In the genomic region with DNA sequence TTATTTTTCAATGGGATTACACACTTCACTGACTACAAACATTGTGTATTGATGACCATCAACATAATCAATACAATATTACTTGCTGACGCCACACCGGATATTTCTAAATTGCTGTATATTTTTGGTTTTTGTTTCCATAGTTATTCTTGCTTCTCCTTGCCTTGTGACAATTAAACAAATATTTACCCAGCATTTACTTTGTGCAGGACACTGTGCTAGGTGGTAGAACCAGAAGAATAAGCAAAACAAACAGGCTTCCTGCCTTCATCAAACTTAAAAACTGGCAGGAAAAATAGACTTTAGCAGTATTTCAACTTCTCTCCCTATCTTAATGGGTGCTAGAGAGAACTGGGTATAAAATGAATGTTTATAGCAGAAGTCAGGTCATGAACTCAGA, we compare ENCODE assay signal across 20 cellular contexts.
"Had no signal": no experiment of that assay in that cellular context is flagged by ENCODE, and none has a peak within 500 bp of the region (broad histone marks: within the 10 kb centered on the region; RNA-seq: fewer than 3 reads in every experiment).

No MANE protein-coding gene starts in this region.

- H3K9me3 Mint-ChIP-seq: activated naive CD4-positive, alpha-beta T cell treated with anti-CD3 and anti-CD28 coated beads, Interleukin-2, amount 50 U/mL, for 24 hours; dendritic cell treated with granulocyte-macrophage colony-stimulating factor and Interleukin-4, amounts not matched to agents 40 ng/mL and 50 ng/mL, for 4 days; immature natural killer cell; memory B cell; nephron progenitor cell; WTC11 had no signal

- H3K27ac ChIP-seq: brain microvascular endothelial cell, foreskin keratinocyte, upper lobe of left lung had no signal

- H3K4me3 Mint-ChIP-seq: activated naive CD4-positive, alpha-beta T cell treated with anti-CD3 and anti-CD28 coated beads, Interleukin-2, amount 50 U/mL, for 24 hours; dendritic cell treated with granulocyte-macrophage colony-stimulating factor and Interleukin-4, amounts not matched to agents 40 ng/mL and 50 ng/mL, for 4 days; immature natural killer cell; memory B cell; nephron progenitor cell; WTC11 had no signal

- H3K36me3 ChIP-seq: brain microvascular endothelial cell, upper lobe of left lung had no signal

- ATAC-seq: foreskin keratinocyte, mucosa of descending colon, WTC11 had no signal

- H3K27ac Mint-ChIP-seq: activated naive CD4-positive, alpha-beta T cell treated with anti-CD3 and anti-CD28 coated beads, Interleukin-2, amount 50 U/mL, for 24 hours; dendritic cell treated with granulocyte-macrophage colony-stimulating factor and Interleukin-4, amounts not matched to agents 40 ng/mL and 50 ng/mL, for 4 days; immature natural killer cell; memory B cell; nephron progenitor cell; WTC11 had no signal

- H3K27me3 ChIP-seq: brain microvascular endothelial cell, foreskin keratinocyte, upper lobe of left lung had no signal

- DNase-seq: activated gamma-delta T cell treated with Interleukin-2 at 50 U/mL for 16 hours; activated T-cell treated with anti-CD3 and anti-CD28 coated beads, Interleukin-2, amount 50 U/mL, for 1 hour; aorta; brain microvascular endothelial cell; caudate nucleus; effector CD4-positive, alpha-beta T cell; erythroblast; foreskin keratinocyte; immature natural killer cell; mucosa of descending colon; nephron progenitor cell; nucleus accumbens; stimulated activated CD4-positive, alpha-beta T cell treated with anti-CD3 and anti-CD28 coated beads, Interleukin-4, amount 100 ng/mL, for 24 hours; stimulated activated naive CD4-positive, alpha-beta T cell treated with Interleukin-2 at 50 U/mL for 16 hours; T-helper 9 cell; upper lobe of left lung had no signal

- H3K9me3 ChIP-seq: mucosa of descending colon, upper lobe of left lung had no signal

- H3K36me3 Mint-ChIP-seq: immature natural killer cell, WTC11 had no signal

- H3K4me1 ChIP-seq: foreskin keratinocyte had no signal

- H3K27me3 Mint-ChIP-seq: activated naive CD4-positive, alpha-beta T cell treated with anti-CD3 and anti-CD28 coated beads, Interleukin-2, amount 50 U/mL, for 24 hours; dendritic cell treated with granulocyte-macrophage colony-stimulating factor and Interleukin-4, amounts not matched to agents 40 ng/mL and 50 ng/mL, for 4 days; memory B cell had no signal

- H3K4me3 ChIP-seq: mucosa of descending colon, upper lobe of left lung had no signal
